In genomic region chr21:39379986-39380891, GRCh38 we compare ENCODE assay signal across 8 cellular contexts. TPM values are rescaled to one million over a fixed set of nuclear protein-coding genes. Genes with fewer than 3 reads are reported as not detected.
DNase-seq lines count a peak whose midpoint lies in the region; ATAC-seq, FAIRE-seq and TF ChIP-seq lines count a peak whose summit lies in the region.

No MANE protein-coding gene starts in this region.

- H3K27me3 ChIP-seq in cardiac muscle cell (no peaks in the 10 kb centered on the region), pancreas (no peaks in the 10 kb centered on the region), tibial artery (no peaks in the 10 kb centered on the region)

- peak overlapping the region; percentile 74 for H3K27ac ChIP-seq in cardiac muscle cell
- H3K27ac ChIP-seq in pancreas: peak overlapping the region; percentile 75 to 92 (median 79)
- H3K27ac ChIP-seq in tibial artery: peak overlapping the region; percentile 86 to 94

- no peaks in the 10 kb centered on the region for H3K9me3 ChIP-seq in cardiac muscle cell (ENCODE audit: low read depth)
- no peaks in the 10 kb centered on the region for H3K9me3 ChIP-seq in pancreas
- H3K9me3 ChIP-seq in tibial artery: no peaks in the 10 kb centered on the region

- no peak for FAIRE-seq in pancreas (lab: Jason Lieb, UNC)

- 0% methylated on average over 65 of the region's 65 CpGs for WGBS in pancreas, 2 donors

- peak; percentile 71 for TF ChIP-seq POLR2A in GM10847 (IDR thresholded peaks at IDR 0.05; ENCODE audit: extremely low read depth, insufficient read length)

- ATAC-seq in HG02678 (IDR thresholded peaks at IDR 0.05; ENCODE audit: unreplicated experiment) (peak; percentile 98), pancreas (peak; percentile 97 to 99 (median 98))

- H3K36me3 ChIP-seq in cardiac muscle cell: no peaks in the 10 kb centered on the region
- no peaks in the 10 kb centered on the region for H3K36me3 ChIP-seq in pancreas
- H3K36me3 ChIP-seq in tibial artery: no peaks in the 10 kb centered on the region

- H3K4me1 ChIP-seq in cardiac muscle cell (ENCODE audit: low read depth) (peaks cover 6% of the 10 kb centered on the region), pancreas (peaks cover 0 to 8% (median 0%) of the 10 kb centered on the region in 3 donors), tibial artery (peaks cover 0 to 20% (median 12%) of the 10 kb centered on the region in 4 donors)

- TF ChIP-seq CTCF in cardiac muscle cell (IDR thresholded peaks at IDR 0.05; ENCODE audit: low read depth, low read length): no peak
- no peak for TF ChIP-seq CTCF in pancreas (IDR thresholded peaks at IDR 0.05)
- no peak for TF ChIP-seq CTCF in tibial artery (IDR thresholded peaks at IDR 0.05)

- intact Hi-C loops in pancreas (cut with DNase I): loop anchor here in 1 of 3 donors (10.0 kb wide), 1 partner anchor 65 kb away; the partner anchor contains the start of gene BRWD1
- intact Hi-C loops in tibial artery (cut with DNase I; ENCODE audit: low total_unique reads): loop anchor here (10.0 kb wide), 2 partner anchors 65 to 195 kb away; partner anchors contain the start of genes LCA5L and PSMG1

- H3K4me3 ChIP-seq in cardiac muscle cell (peak overlapping the region; percentile 95), pancreas (peak overlapping the region; percentile 54 to 69 (median 64)), tibial artery (peak overlapping the region; percentile 70 to 81)

- DNase-seq in NCI-H1105 treated with DMSO at 0.1 percent for 48 hours (lab: John Stamatoyannopoulos, UW) (peak; percentile 85), SKM-1 treated with dmso at 0.1 percent for 144 hours (lab: John Stamatoyannopoulos, UW; ENCODE audit: unreplicated experiment) (peak; percentile 84), cardiac muscle cell (ENCODE audit: low read depth in 1 of 2, low spot score in 1 of 2) (peak; percentile 94 to 98), pancreas (peak; percentile 91 to 98 (median 94)), tibial artery (peak; percentile 96)
- DNase-seq in activated naive CD8-positive, alpha-beta T cell treated with anti-CD3 and anti-CD28 coated beads, Interleukin-2, amount 50 U/mL, for 16 hours (ENCODE audit: low read depth, low spot score): peak; percentile 61

RNA-seq across cellular contexts. Expression of gene HMGN1, which starts 31.4 kb away (rescaled TPM):
- 258 and 375 TPM in 2 replicates for total RNA-seq in cardiac muscle cell
- 559 and 612 TPM in 2 replicates for polyA plus RNA-seq in cardiac muscle cell
- 100 to 1,000 TPM in 2 of 6 donors, 10 to 100 TPM in 4; 60.1 to 128 (median 98.1) TPM for total RNA-seq in pancreas
- polyA plus RNA-seq in pancreas: 100 to 1,000 TPM in 1 of 2 donors, 10 to 100 TPM in 1; 89.9 to 140 TPM

Comparison
In these comparisons a context has a peak if more than half of its experiments do, and no peak if none do; other contexts are left out.
1. Peak in every context shown above with its lines: DNase-seq, ATAC-seq, H3K4me3 ChIP-seq and H3K27ac ChIP-seq.